15 cellular contexts compared by ENCODE assay signal in the genomic region with DNA sequence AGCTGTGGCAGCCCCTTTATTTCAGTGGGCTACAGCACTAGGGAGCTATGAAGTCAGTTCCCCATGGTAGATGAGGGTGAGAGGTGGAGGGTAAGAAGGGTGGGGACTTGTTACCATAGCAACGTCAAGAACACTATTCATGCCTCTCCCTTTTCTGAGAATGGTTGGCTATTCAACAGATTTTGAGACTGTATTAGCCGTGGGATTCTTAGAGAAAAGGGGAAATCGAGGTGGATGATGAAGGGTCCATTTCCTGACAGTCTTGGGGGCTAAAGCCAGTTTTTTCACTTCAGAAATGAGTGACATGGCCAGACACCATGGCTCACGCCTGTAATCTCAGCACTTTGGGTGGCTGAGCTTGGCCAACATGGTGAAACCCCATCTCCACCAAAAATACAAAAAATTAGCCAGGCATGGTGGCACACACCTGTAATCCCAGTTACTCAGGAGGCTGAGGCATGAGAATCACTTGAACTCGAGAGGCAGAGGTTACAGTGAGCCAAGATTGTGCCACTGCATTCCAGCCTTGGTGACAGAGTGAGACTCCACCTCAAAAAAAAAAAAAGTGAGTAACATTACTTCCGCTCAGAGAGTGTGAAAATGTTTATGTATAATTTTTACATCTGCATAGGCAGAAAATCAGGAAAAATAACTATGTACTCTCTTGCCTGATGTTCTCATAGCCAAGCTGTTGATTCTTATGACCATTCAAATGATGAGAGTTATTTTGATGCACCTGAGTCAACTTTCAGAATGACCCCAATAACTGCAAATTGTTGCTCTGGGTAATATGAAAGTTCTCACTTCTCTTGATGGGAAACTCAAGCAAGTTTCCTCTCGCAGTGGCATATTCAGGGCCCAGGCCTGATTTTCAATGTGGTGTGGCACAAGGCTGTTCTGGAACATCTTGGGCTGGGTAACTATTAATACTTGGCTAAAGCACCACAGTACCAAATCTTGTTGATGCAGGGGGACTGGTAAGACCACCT. TPM values are rescaled to one million over a fixed set of nuclear protein-coding genes. Genes with fewer than 3 reads are reported as not detected.
DNase-seq lines count a peak whose midpoint lies in the region; ATAC-seq and TF ChIP-seq lines count a peak whose summit lies in the region.
"Had no signal": no experiment of that assay in that cellular context is flagged by ENCODE, and none has a peak within 500 bp of the region (broad histone marks: within the 10 kb centered on the region; RNA-seq: fewer than 3 reads in every experiment).

No MANE protein-coding gene starts in this region.

- H4K20me1 ChIP-seq in GM23248 (ENCODE audit: insufficient read depth) (no peaks in the 10 kb centered on the region), OCI-LY7 (ENCODE audit: insufficient read depth, low read length) (no peaks in the 10 kb centered on the region)

- in situ Hi-C loops in GM13976 (cut with MboI; ENCODE audit: low sequenced_read_pairs, unreplicated experiment) (no loop called here), GM23248 (cut with MboI) (no loop called here)

- H3K9ac ChIP-seq in GM23248, result no peak overlapping the region

- no peaks in the 10 kb centered on the region for H3K9me3 Mint-ChIP-seq in naive thymus-derived CD4-positive, alpha-beta T cell

- CTCF ChIA-PET in naive thymus-derived CD4-positive, alpha-beta T cell (lab: Charles Lee), result no interaction called here
- CTCF ChIA-PET in OCI-LY7 (lab: Charles Lee; ENCODE audit: unreplicated experiment), result no interaction called here

- H3K27ac ChIP-seq in naive thymus-derived CD4-positive, alpha-beta T cell (ENCODE audit: low read depth, low read length), result no peak overlapping the region
- no peak overlapping the region for H3K27ac ChIP-seq in GM23248
- H3K27ac ChIP-seq in OCI-LY7 (ENCODE audit: low read depth, low read length, poor library complexity, severe bottlenecking), result no peak overlapping the region
- H3K27ac ChIP-seq: foreskin keratinocyte had no signal

- H3K27ac Mint-ChIP-seq in naive thymus-derived CD4-positive, alpha-beta T cell, result no peak overlapping the region

- no peak overlapping the region for H3K4me3 Mint-ChIP-seq in naive thymus-derived CD4-positive, alpha-beta T cell

- TF ChIP-seq CTCF in GM13976 (IDR thresholded peaks at IDR 0.05; ENCODE audit: borderline replicate concordance, control extremely low read depth, extremely low read depth, insufficient read depth, missing control alignments) (no peak), OCI-LY7 (conservative IDR thresholded peaks at IDR 0.05; ENCODE audit: low read length) (no peak)

- WGBS in GM23248 (ENCODE audit: low coverage in 1 of 2, low lambda C conversion rate in 2 of 2, missing lambda C conversion rate in 2 of 2), 2 experiments, result 44 to 45% methylated on average over 7 of the region's 7 CpGs

- peak; percentile 58 for DNase-seq in GM13976 (ENCODE audit: low spot score)
- no peak for DNase-seq in naive thymus-derived CD4-positive, alpha-beta T cell
- DNase-seq in GM23248, result no peak
- DNase-seq in kidney glomerular epithelial cell (lab: John Stamatoyannopoulos, UW), result no peak
- DNase-seq in OCI-LY7 (ENCODE audit: low spot score), result no peak
- DNase-seq: activated gamma-delta T cell, AML-193, foreskin keratinocyte, NCI-H2081 had no signal

- ATAC-seq in GM19372 (IDR thresholded peaks at IDR 0.05; ENCODE audit: low read depth, unreplicated experiment), result peak; percentile 51
- ATAC-seq in HG02798 (IDR thresholded peaks at IDR 0.05; ENCODE audit: poor library complexity, unreplicated experiment), result peak; percentile 78
- peak; percentile 53 for ATAC-seq in HG03469 (IDR thresholded peaks at IDR 0.05; ENCODE audit: unreplicated experiment)
- ATAC-seq in naive thymus-derived CD4-positive, alpha-beta T cell, result no peak
- ATAC-seq: foreskin keratinocyte had no signal

- no peaks in the 10 kb centered on the region for H3K27me3 ChIP-seq in naive thymus-derived CD4-positive, alpha-beta T cell (ENCODE audit: control insufficient read depth in 2 of 2, insufficient read depth in 2 of 2, low read length in 2 of 2)
- peaks cover 7% of the 10 kb centered on the region; the same call in 1 of the 2 replicates for H3K27me3 ChIP-seq in GM23248 (replicated peaks; ENCODE audit: insufficient read depth)

- peaks cover 0 to 34% (median 5%) of the 10 kb centered on the region in 5 donors for H3K27me3 Mint-ChIP-seq in naive thymus-derived CD4-positive, alpha-beta T cell

- H3F3A ChIP-seq in GM23248 (ENCODE audit: insufficient read depth), result no peaks in the 10 kb centered on the region

- H3K36me3 ChIP-seq in naive thymus-derived CD4-positive, alpha-beta T cell (ENCODE audit: control insufficient read depth in 2 of 3, insufficient read depth in 3 of 3, low read length in 3 of 3), result no peaks in the 10 kb centered on the region
- no peaks in the 10 kb centered on the region for H3K36me3 ChIP-seq in GM23248 (ENCODE audit: low read depth)
- no peaks in the 10 kb centered on the region for H3K36me3 ChIP-seq in OCI-LY7 (ENCODE audit: insufficient read depth, low read length)

- peaks cover 0 to 8% of the 10 kb centered on the region in 2 donors for H3K4me1 ChIP-seq in naive thymus-derived CD4-positive, alpha-beta T cell (ENCODE audit: control insufficient read depth in 2 of 2, insufficient read depth in 2 of 2, low read length in 2 of 2)
- H3K4me1 ChIP-seq in GM23248 (ENCODE audit: insufficient read depth) (no peaks in the 10 kb centered on the region), OCI-LY7 (ENCODE audit: insufficient read depth, low read length, poor library complexity, severe bottlenecking) (no peaks in the 10 kb centered on the region)
- H3K4me1 ChIP-seq: foreskin keratinocyte had no signal

- H3K4me2 ChIP-seq in GM23248 (ENCODE audit: unreplicated experiment) (no peak overlapping the region), OCI-LY7 (ENCODE audit: low read length) (no peak overlapping the region)

- H3K9me3 ChIP-seq in naive thymus-derived CD4-positive, alpha-beta T cell (ENCODE audit: control insufficient read depth in 2 of 3, low read length in 3 of 3), result no peaks in the 10 kb centered on the region
- H3K9me3 ChIP-seq in GM23248 (ENCODE audit: low read depth), result no peaks in the 10 kb centered on the region
- H3K9me3 ChIP-seq in OCI-LY7 (ENCODE audit: low read length), result no peaks in the 10 kb centered on the region

- intact Hi-C loops in naive thymus-derived CD4-positive, alpha-beta T cell (cut with micrococcal nuclease), result no loop called here
- intact Hi-C loops in OCI-LY7 (cut with micrococcal nuclease; ENCODE audit: unreplicated experiment), result no loop called here

- no TSS peak for BruUV-seq in OCI-LY7 (replicated peaks; lab: Mats Ljungman, UMichigan)

- no peak overlapping the region for H3K4me3 ChIP-seq in naive thymus-derived CD4-positive, alpha-beta T cell (ENCODE audit: low read length)
- H3K4me3 ChIP-seq in GM23248 (no peak overlapping the region), OCI-LY7 (ENCODE audit: low read depth, low read length, poor library complexity, severe bottlenecking) (no peak overlapping the region)
- H3K4me3 ChIP-seq: lung had no signal

- H3K4me1 Mint-ChIP-seq in naive thymus-derived CD4-positive, alpha-beta T cell, result peaks cover 10 to 20% (median 14%) of the 10 kb centered on the region in 7 donors

- no peaks in the 10 kb centered on the region for H3K36me3 Mint-ChIP-seq in naive thymus-derived CD4-positive, alpha-beta T cell

- POLR2A ChIA-PET in naive thymus-derived CD4-positive, alpha-beta T cell (lab: Charles Lee), result no interaction called here
- POLR2A ChIA-PET in OCI-LY7 (lab: Charles Lee), result no interaction called here

- H3K9me2 ChIP-seq in GM23248 (ENCODE audit: insufficient read depth) (no peaks in the 10 kb centered on the region), OCI-LY7 (ENCODE audit: insufficient read depth, low read length) (no peaks in the 10 kb centered on the region)

- no peak overlapping the region for H2AFZ ChIP-seq in GM23248
- no peak overlapping the region for H2AFZ ChIP-seq in OCI-LY7 (ENCODE audit: low read length)

- H3K79me2 ChIP-seq in GM23248 (ENCODE audit: insufficient read depth), result no peaks in the 10 kb centered on the region
- H3K79me2 ChIP-seq in OCI-LY7 (ENCODE audit: insufficient read depth, low read depth, low read length), result no peaks in the 10 kb centered on the region

RNA-seq across cellular contexts. Expression of a gene that starts 23.2 kb away (rescaled TPM):
- total RNA-seq in naive thymus-derived CD4-positive, alpha-beta T cell, result not detected
- polyA plus RNA-seq in naive thymus-derived CD4-positive, alpha-beta T cell, result not detected
- not detected in 2 replicates for total RNA-seq in GM23248 (2014; rRNA removed; shearing (Covaris generic))
- polyA plus RNA-seq in GM23248 (2016; fragmentation: Nextera tagmentation; extraction: Ambion mirVana), result not detected in 2 replicates
- total RNA-seq in OCI-LY7 (2014; rRNA removed; shearing (Covaris generic)), result not detected in 2 replicates
- total RNA-seq in OCI-LY7 (2022), result not detected in 2 replicates
- total RNA-seq: foreskin keratinocyte, HT-29, lung had no signal
- polyA plus RNA-seq: foreskin keratinocyte had no signal

RNA-seq across cellular contexts. Expression of a gene that starts 26.3 kb away (rescaled TPM):
- total RNA-seq in naive thymus-derived CD4-positive, alpha-beta T cell, result not detected
- polyA plus RNA-seq in naive thymus-derived CD4-positive, alpha-beta T cell, result under 1 TPM; 0.07 TPM
- not detected in 2 replicates for total RNA-seq in GM23248 (2014; rRNA removed; shearing (Covaris generic))
- polyA plus RNA-seq in GM23248 (2016; fragmentation: Nextera tagmentation; extraction: Ambion mirVana), result not detected in 2 replicates
- not detected in 2 replicates for total RNA-seq in OCI-LY7 (2014; rRNA removed; shearing (Covaris generic))
- total RNA-seq in OCI-LY7 (2022), result not detected in 2 replicates
- total RNA-seq: foreskin keratinocyte, HT-29, lung, renal cortical epithelial cell had no signal
- polyA plus RNA-seq: foreskin keratinocyte, lung had no signal

RNA-seq across cellular contexts. Expression of a gene that starts 35.1 kb away (rescaled TPM):
- 100 to 1,000 TPM in 3 of 5 experiments, 10 to 100 TPM in 2; 66.2 to 357 (median 112) TPM for total RNA-seq in naive thymus-derived CD4-positive, alpha-beta T cell
- polyA plus RNA-seq in naive thymus-derived CD4-positive, alpha-beta T cell, result 10 to 100 TPM; 44.9 to 57.8 TPM
- 160 and 175 TPM in 2 replicates for total RNA-seq in GM23248 (2014; rRNA removed; shearing (Covaris generic))
- 119 and 127 TPM in 2 replicates for polyA plus RNA-seq in GM23248 (2016; fragmentation: Nextera tagmentation; extraction: Ambion mirVana)
- total RNA-seq in OCI-LY7 (2014; rRNA removed; shearing (Covaris generic)), result not detected in 2 replicates
- not detected in 2 replicates for total RNA-seq in OCI-LY7 (2022)

Comparison
In these comparisons a context has a peak if more than half of its experiments do, and no peak if none do; other contexts are left out.
1. RNA of a gene that starts 35.1 kb away (total RNA-seq): 160 to 175 TPM in GM23248 and 66.2 to 357 TPM in naive thymus-derived CD4-positive, alpha-beta T cell; not detected in OCI-LY7; every median in the first group is over 10 times any median in the second.